ENCODE assay signal across 15 cellular contexts in the genomic region with DNA sequence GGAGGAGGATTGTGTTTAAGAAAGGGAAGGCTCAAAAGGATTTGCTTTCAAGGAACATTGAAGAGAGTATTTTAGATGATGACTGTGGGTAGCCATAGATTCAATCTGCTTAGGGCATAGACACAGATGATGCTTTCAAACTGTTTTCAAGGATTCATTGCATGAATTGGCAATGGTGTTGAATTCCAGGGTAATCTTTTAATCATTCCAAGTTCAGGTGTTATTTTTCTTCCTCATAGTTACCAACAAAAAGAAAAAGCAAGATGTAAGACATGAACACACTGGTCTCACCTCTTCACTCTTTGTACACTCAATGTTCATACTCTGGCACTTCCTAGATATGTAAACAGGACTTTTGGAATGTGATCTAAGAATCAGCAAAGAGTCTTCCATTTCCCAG.
"Had no signal": no experiment of that assay in that cellular context is flagged by ENCODE, and none has a peak within 500 bp of the region (broad histone marks: within the 10 kb centered on the region; RNA-seq: fewer than 3 reads in every experiment).

No MANE protein-coding gene starts in this region.

- DNase-seq: effector CD8-positive, alpha-beta T cell; head of caudate nucleus; hippocampal formation; left colon; mesendoderm; naive B cell; occipital lobe; psoas muscle; retina; right lobe of liver; stimulated activated CD4-positive, alpha-beta T cell treated with anti-CD3 and anti-CD28 coated beads, Interleukin-12 subunit alpha, Interleukin-12 subunit beta, amount 100 ng/mL, for 4 hours; stimulated activated naive CD4-positive, alpha-beta T cell treated with Interleukin-2 at 50 U/mL for 16 hours; trophoblast cell had no signal

- H3K27me3 ChIP-seq: right lobe of liver had no signal

- H3K36me3 ChIP-seq: right lobe of liver had no signal

- ATAC-seq: left colon, psoas muscle, right lobe of liver had no signal

- H3K9me3 ChIP-seq: psoas muscle, right lobe of liver had no signal

- H3K27ac ChIP-seq: coronary artery, psoas muscle, right lobe of liver, skin epidermis had no signal

- H3K4me1 ChIP-seq: psoas muscle, right lobe of liver had no signal

- H3K4me3 ChIP-seq: coronary artery, psoas muscle, right lobe of liver, skin epidermis had no signal
